In the genomic region with DNA sequence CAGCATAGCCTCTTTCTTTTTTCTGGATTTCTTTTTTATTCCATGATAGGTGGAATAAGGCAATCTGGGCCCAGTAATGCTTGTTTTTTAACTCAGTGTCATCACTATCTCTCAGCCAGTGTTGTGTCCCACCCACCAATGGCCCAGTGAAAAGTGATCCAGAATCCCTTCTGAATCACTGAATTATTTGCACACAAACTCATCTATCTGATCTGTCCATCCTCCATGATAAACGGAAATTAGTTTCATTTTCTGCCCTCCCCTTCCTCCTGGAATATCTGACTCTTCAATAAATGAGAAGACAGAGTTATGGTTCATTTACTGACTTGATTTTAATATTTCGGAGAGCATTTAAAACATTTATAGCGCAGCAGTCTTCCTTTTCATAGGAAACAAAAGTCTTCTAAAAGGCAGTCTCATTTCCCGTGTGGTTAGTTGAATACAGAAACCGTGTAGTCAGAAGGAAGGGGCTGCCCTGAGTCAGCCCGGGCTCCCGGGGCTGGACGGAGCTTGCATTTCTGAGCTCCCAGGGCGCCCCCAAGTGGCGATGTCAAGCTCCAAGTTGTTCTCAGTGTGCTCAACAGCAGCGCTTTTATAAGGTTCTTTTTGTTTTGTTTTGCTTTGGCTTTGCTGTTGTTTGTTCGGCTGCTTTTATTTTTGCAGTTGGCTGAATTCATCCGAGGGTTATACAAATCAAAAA, we compare ENCODE assay signal across 9 cellular contexts. TPM values are rescaled to one million over a fixed set of nuclear protein-coding genes. Genes with fewer than 3 reads are reported as not detected.
DNase-seq lines count a peak whose midpoint lies in the region; ATAC-seq and TF ChIP-seq lines count a peak whose summit lies in the region.
"Not testable (repeated sequence)": the region's sequence is repeated elsewhere in the genome, so short reads cannot be mapped to it uniquely, and the experiment has no call there.
"Had no signal": no experiment of that assay in that cellular context is flagged by ENCODE, and none has a peak within 500 bp of the region (broad histone marks: within the 10 kb centered on the region; RNA-seq: fewer than 3 reads in every experiment).

No MANE protein-coding gene starts in this region.

- not testable (repeated sequence) for H2AFZ ChIP-seq in OCI-LY7 (ENCODE audit: low read length)

- H3K4me3 ChIP-seq in OCI-LY7 (ENCODE audit: low read depth, low read length, poor library complexity, severe bottlenecking): not testable (repeated sequence)

- not testable (repeated sequence) for H3K27ac ChIP-seq in OCI-LY7 (ENCODE audit: low read depth, low read length, poor library complexity, severe bottlenecking)

- intact Hi-C loops in OCI-LY7 (cut with micrococcal nuclease; ENCODE audit: unreplicated experiment); head of caudate nucleus (cut with DNase I); posterior cingulate gyrus (cut with DNase I): not testable (repeated sequence)

- H3K79me2 ChIP-seq in OCI-LY7 (ENCODE audit: insufficient read depth, low read depth, low read length): not testable (repeated sequence)

- not testable (repeated sequence) for H3K4me2 ChIP-seq in OCI-LY7 (ENCODE audit: low read length)

- not testable (repeated sequence) for H3K9me3 ChIP-seq in OCI-LY7 (ENCODE audit: low read length)

- BruUV-seq in OCI-LY7 (replicated peaks; lab: Mats Ljungman, UMichigan): not testable (repeated sequence)

- POLR2A ChIA-PET in OCI-LY7 (lab: Charles Lee): not testable (repeated sequence)

- ATAC-seq in GM18861 (IDR thresholded peaks at IDR 0.05; ENCODE audit: unreplicated experiment) (peak; percentile 84), GM21529 (IDR thresholded peaks at IDR 0.05; ENCODE audit: unreplicated experiment) (peak; percentile 93), HG03064 (IDR thresholded peaks at IDR 0.05; ENCODE audit: low read depth, unreplicated experiment) (peak; percentile 85)

- H3K36me3 ChIP-seq in OCI-LY7 (ENCODE audit: insufficient read depth, low read length): not testable (repeated sequence)

- not testable (repeated sequence) for H4K20me1 ChIP-seq in OCI-LY7 (ENCODE audit: insufficient read depth, low read length)

- not testable (repeated sequence) for DNase-seq in OCI-LY7 (ENCODE audit: low spot score)
- DNase-seq in activated T-cell treated with anti-CD3 and anti-CD28 coated beads for 48 hours (ENCODE audit: low read depth) (peak; percentile 32), head of caudate nucleus (peak in 38 of 42 donors; percentile 28 to 92 (median 72)), posterior cingulate gyrus (peak; percentile 40 to 94 (median 82))

- TF ChIP-seq CTCF in OCI-LY7 (conservative IDR thresholded peaks at IDR 0.05; ENCODE audit: low read length): peak; percentile 30; the same call in 1 of the 2 replicates

- H3K4me1 ChIP-seq in OCI-LY7 (ENCODE audit: insufficient read depth, low read length, poor library complexity, severe bottlenecking): not testable (repeated sequence)

- CTCF ChIA-PET in OCI-LY7 (lab: Charles Lee; ENCODE audit: unreplicated experiment): not testable (repeated sequence)

- not testable (repeated sequence) for H3K9me2 ChIP-seq in OCI-LY7 (ENCODE audit: insufficient read depth, low read length)

RNA-seq across cellular contexts. Expression of gene DPP6, which starts 12.6 kb away (rescaled TPM):
- total RNA-seq in OCI-LY7 (2014; rRNA removed; shearing (Covaris generic)): not detected in 2 replicates
- not detected in 2 replicates for total RNA-seq in OCI-LY7 (2022)
- total RNA-seq: CD8-positive, alpha-beta memory T cell; myocyte had no signal
